In the genomic region with DNA sequence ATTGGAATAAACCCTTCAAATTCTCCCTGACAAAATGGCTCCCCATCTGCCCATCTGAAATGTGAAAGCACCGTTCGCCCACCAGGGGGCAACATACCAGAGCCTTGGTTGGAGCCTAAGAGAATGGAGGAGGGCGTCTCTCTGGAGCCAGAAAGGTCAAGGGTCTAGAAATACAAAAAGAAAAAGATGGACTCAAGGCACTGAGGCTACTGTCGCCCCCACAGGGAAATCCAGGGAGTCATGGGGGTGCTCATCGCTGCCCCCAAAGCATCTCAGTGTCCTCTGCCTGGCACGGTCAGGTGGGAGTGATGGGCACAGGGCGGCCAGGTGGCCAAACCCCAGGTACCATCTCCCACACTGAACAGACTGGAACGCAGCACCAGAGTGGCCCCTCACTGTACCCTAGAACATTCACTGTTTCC, we compare ENCODE assay signal across 9 cellular contexts.
A peak's percentile ranks its signal among the peaks of the same experiment; 100 is the strongest.
DNase-seq lines count a peak whose midpoint lies in the region; ATAC-seq and TF ChIP-seq lines count a peak whose summit lies in the region.
"Had no signal": no experiment of that assay in that cellular context is flagged by ENCODE, and none has a peak within 500 bp of the region (broad histone marks: within the 10 kb centered on the region; RNA-seq: fewer than 3 reads in every experiment).

No MANE protein-coding gene starts in this region.

- intact Hi-C loops in esophagus muscularis mucosa (cut with DNase I): no loop called here

- no peak overlapping the region for H3K27ac Mint-ChIP-seq in activated CD4-positive, alpha-beta memory T cell treated with anti-CD3 and anti-CD28 coated beads, Interleukin-2, amount 10 ng/mL, durations not matched to agents 7 days and 5 days
- H3K27ac Mint-ChIP-seq: activated naive CD4-positive, alpha-beta T cell treated with anti-CD3 and anti-CD28 coated beads, Interleukin-2, amount 50 U/mL, for 24 hours had no signal

- H3K4me3 ChIP-seq in esophagus muscularis mucosa: no peak overlapping the region

- TF ChIP-seq CTCF in GM10248 (IDR thresholded peaks at IDR 0.05; ENCODE audit: control extremely low read depth, extremely low read depth, low read depth, missing control alignments): peak; percentile 29
- peak in 2 of 3 experiments; percentile 32 to 55 for TF ChIP-seq CTCF in esophagus muscularis mucosa (IDR thresholded peaks at IDR 0.05)

- H3K9me3 ChIP-seq in esophagus muscularis mucosa: no peaks in the 10 kb centered on the region

- H3K36me3 ChIP-seq in esophagus muscularis mucosa: peaks cover 49 to 100% (median 87%) of the 10 kb centered on the region in 4 donors

- WGBS in esophagus muscularis mucosa: 90% methylated on average over 8 of the region's 8 CpGs

- peaks cover 0 to 13% (median 4%) of the 10 kb centered on the region in 4 donors for H3K4me1 ChIP-seq in esophagus muscularis mucosa

- peaks cover 71% of the 10 kb centered on the region for H3K36me3 Mint-ChIP-seq in activated CD4-positive, alpha-beta memory T cell treated with anti-CD3 and anti-CD28 coated beads, Interleukin-2, amount 10 ng/mL, durations not matched to agents 7 days and 5 days (ENCODE audit: low read depth)

- peaks cover 13% of the 10 kb centered on the region for H3K4me1 Mint-ChIP-seq in activated CD4-positive, alpha-beta memory T cell treated with anti-CD3 and anti-CD28 coated beads, Interleukin-2, amount 10 ng/mL, durations not matched to agents 7 days and 5 days
- H3K4me1 Mint-ChIP-seq: activated naive CD4-positive, alpha-beta T cell treated with anti-CD3 and anti-CD28 coated beads, Interleukin-2, amount 50 U/mL, for 24 hours had no signal

- H3K4me3 Mint-ChIP-seq in activated CD4-positive, alpha-beta memory T cell treated with anti-CD3 and anti-CD28 coated beads, Interleukin-2, amount 10 ng/mL, durations not matched to agents 7 days and 5 days: no peak overlapping the region
- H3K4me3 Mint-ChIP-seq: activated naive CD4-positive, alpha-beta T cell treated with anti-CD3 and anti-CD28 coated beads, Interleukin-2, amount 50 U/mL, for 24 hours had no signal

- no peaks in the 10 kb centered on the region for H3K27me3 Mint-ChIP-seq in activated CD4-positive, alpha-beta memory T cell treated with anti-CD3 and anti-CD28 coated beads, Interleukin-2, amount 10 ng/mL, durations not matched to agents 7 days and 5 days
- H3K27me3 Mint-ChIP-seq: activated naive CD4-positive, alpha-beta T cell treated with anti-CD3 and anti-CD28 coated beads, Interleukin-2, amount 50 U/mL, for 24 hours had no signal

- no peak for TF ChIP-seq POLR2A in esophagus muscularis mucosa (IDR thresholded peaks at IDR 0.05; ENCODE audit: low read depth)

- TF ChIP-seq EP300 in esophagus muscularis mucosa (IDR thresholded peaks at IDR 0.05): no peak

- CTCF ChIA-PET in GM10248 (lab: Yijun Ruan, JAX): interaction anchor here (1.1 to 5.8 kb wide), 9 partner anchors 9 to 164 kb away, joined by 3 to 35 read pairs (median 7); a partner anchor contains a TSS
- CTCF ChIA-PET in activated CD4-positive, alpha-beta memory T cell treated with anti-CD3 and anti-CD28 coated beads, Interleukin-2, amount 10 ng/mL, durations not matched to agents 7 days and 5 days (lab: Charles Lee): interaction anchor here (0.6 to 5.0 kb wide), 5 partner anchors 10 to 164 kb away, joined by 3 to 35 read pairs (median 3); no protein-coding TSS in a partner anchor

- DNase-seq in GM10248 (ENCODE audit: extremely low spot score) (peak; percentile 54), M059J (ENCODE audit: low read depth) (peak; percentile 49), esophagus muscularis mucosa (ENCODE audit: extremely low spot score) (no peak), cerebellum (ENCODE audit: low spot score) (no peak)
- peak; percentile 50 for DNase-seq in activated CD4-positive, alpha-beta memory T cell treated with anti-CD3 and anti-CD28 coated beads, Interleukin-2, amount 10 ng/mL, durations not matched to agents 7 days and 5 days
- peak; percentile 34 to 53 (median 39) for DNase-seq in stimulated activated CD4-positive, alpha-beta T cell treated with anti-CD3 and anti-CD28 coated beads, Interleukin-12 subunit alpha, Interleukin-12 subunit beta, amount 100 ng/mL, for 48 hours (ENCODE audit: low read depth in 2 of 3, low spot score in 1 of 3)

- no peaks in the 10 kb centered on the region for H3K27me3 ChIP-seq in esophagus muscularis mucosa

- POLR2A ChIA-PET in GM10248 (lab: Yijun Ruan, JAX): no interaction called here
- POLR2A ChIA-PET in activated CD4-positive, alpha-beta memory T cell treated with anti-CD3 and anti-CD28 coated beads, Interleukin-2, amount 10 ng/mL, durations not matched to agents 7 days and 5 days (lab: Charles Lee): interaction anchor here (1.4 kb wide), 1 partner anchor 160 kb away, joined by 3 read pairs; no protein-coding TSS in a partner anchor

- ATAC-seq in GM19324 (IDR thresholded peaks at IDR 0.05; ENCODE audit: low FRiP score, unreplicated experiment) (no peak), GM21723 (IDR thresholded peaks at IDR 0.05; ENCODE audit: unreplicated experiment) (no peak)

- H3K9me3 Mint-ChIP-seq in activated CD4-positive, alpha-beta memory T cell treated with anti-CD3 and anti-CD28 coated beads, Interleukin-2, amount 10 ng/mL, durations not matched to agents 7 days and 5 days: no peaks in the 10 kb centered on the region
- H3K9me3 Mint-ChIP-seq: activated naive CD4-positive, alpha-beta T cell treated with anti-CD3 and anti-CD28 coated beads, Interleukin-2, amount 50 U/mL, for 24 hours had no signal

- no peak overlapping the region for H3K27ac ChIP-seq in esophagus muscularis mucosa (replicated peaks in 1 of 4)

Comparison
In these comparisons a context has a peak if more than half of its experiments do, and no peak if none do; other contexts are left out.
1. DNase-seq: peak in GM10248 (single experiment), M059J (single experiment), activated CD4-positive, alpha-beta memory T cell treated with anti-CD3 and anti-CD28 coated beads, Interleukin-2, amount 10 ng/mL, durations not matched to agents 7 days and 5 days (single experiment) and stimulated activated CD4-positive, alpha-beta T cell treated with anti-CD3 and anti-CD28 coated beads, Interleukin-12 subunit alpha, Interleukin-12 subunit beta, amount 100 ng/mL, for 48 hours (3 of 3); none in esophagus muscularis mucosa (single experiment) and cerebellum (single experiment).